ENCODE assay signal across 7 cellular contexts in the genomic region with DNA sequence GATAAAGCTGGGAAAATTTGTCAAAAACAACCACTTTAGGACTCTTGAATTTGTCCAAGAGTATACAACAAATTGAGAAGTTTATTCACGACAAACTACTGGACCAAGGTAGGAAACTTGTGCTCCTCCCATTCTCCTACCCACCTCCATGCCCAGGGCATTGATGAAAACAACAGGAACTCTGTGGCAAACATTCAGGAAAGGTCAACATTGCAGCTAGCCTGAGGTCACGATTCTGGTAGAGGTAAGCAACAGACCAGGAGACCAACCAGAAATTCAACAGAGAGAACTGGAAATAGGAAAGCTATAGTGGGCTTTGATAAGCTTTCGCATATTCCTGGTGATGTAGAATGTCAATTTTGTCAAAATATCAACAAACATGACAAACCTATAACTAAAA.
"Had no signal": no experiment of that assay in that cellular context is flagged by ENCODE, and none has a peak within 500 bp of the region (broad histone marks: within the 10 kb centered on the region; RNA-seq: fewer than 3 reads in every experiment).

No MANE protein-coding gene starts in this region.

- ATAC-seq: GM23338 had no signal

- DNase-seq: H9, HCEC 1CT, KBM-7 had no signal

- H3K4me2 ChIP-seq: GM23338 had no signal

- H2AFZ ChIP-seq: GM23338 had no signal

- FAIRE-seq: H1, H54, HTR-8/SVneo had no signal

- H3K4me3 ChIP-seq: GM23338 had no signal
